18 cellular contexts compared by ENCODE assay signal in genomic region chr21:41827951-41828883, GRCh38. TPM values are rescaled to one million over a fixed set of nuclear protein-coding genes. Genes with fewer than 3 reads are reported as not detected.
DNase-seq lines count a peak whose midpoint lies in the region; ATAC-seq and TF ChIP-seq lines count a peak whose summit lies in the region.
"Had no signal": no experiment of that assay in that cellular context is flagged by ENCODE, and none has a peak within 500 bp of the region (broad histone marks: within the 10 kb centered on the region; RNA-seq: fewer than 3 reads in every experiment).

No MANE protein-coding gene starts in this region.

- H3K79me2 ChIP-seq in SK-N-SH (ENCODE audit: insufficient read depth) (no peaks in the 10 kb centered on the region), SU-DHL-6 (ENCODE audit: insufficient read depth, low read length) (peaks cover 59% of the 10 kb centered on the region)

- H3K9me3 ChIP-seq in SK-N-SH, result no peaks in the 10 kb centered on the region
- H3K9me3 ChIP-seq in MG63, result no peaks in the 10 kb centered on the region
- no peaks in the 10 kb centered on the region for H3K9me3 ChIP-seq in SU-DHL-6 (ENCODE audit: insufficient read depth, low read length)
- H3K9me3 ChIP-seq in spleen, result no peaks in the 10 kb centered on the region
- no peaks in the 10 kb centered on the region for H3K9me3 ChIP-seq in A673 (ENCODE audit: low read depth, low read length, poor library complexity, severe bottlenecking)
- H3K9me3 ChIP-seq: ovary, sigmoid colon, thoracic aorta had no signal

- CTCF ChIA-PET in SK-N-SH (lab: Yijun Ruan, JAX), result interaction anchor here (1.0 to 4.6 kb wide), 2 partner anchors 12 to 289 kb away, joined by 3 to 20 read pairs; no protein-coding TSS in a partner anchor
- CTCF ChIA-PET in A673 (lab: Charles Lee), result no interaction called here

- peak; percentile 61 for DNase-seq in SK-N-SH
- peak; percentile 26 for DNase-seq in MG63
- peak; percentile 70 for DNase-seq in spleen
- no peak for DNase-seq in A673 (ENCODE audit: low spot score)
- no peak for DNase-seq in LoVo (ENCODE audit: low spot score)
- DNase-seq in activated T-helper 1 cell treated with anti-CD3 and anti-CD28 coated beads, Interleukin-12 subunit alpha, Interleukin-12 subunit beta, Interleukin-2, Interleukin-4 antibody, amounts not matched to agents 30 ng/mL and 10 ng/mL and 1 ng/mL, durations not matched to agents 14 hours and 24 hours and 36 hours (ENCODE audit: low spot score), result no peak
- DNase-seq: DMS 273 treated with DMSO at 0.1 percent for 48 hours; NCI-H1694 treated with DMSO at 0.1 percent for 48 hours; NCI-H69; ovary; sigmoid colon; stimulated activated naive B cell treated with anti-CD40 and anti-IgM and Interleukin-4, amounts not matched to agents 10 μg/mL and 1 μg/mL and 100 μg/mL, for 72 hours; T-helper 9 cell had no signal

- H3K4me1 ChIP-seq in SK-N-SH (ENCODE audit: control insufficient read depth in 1 of 2, insufficient read depth in 2 of 2, low read depth in 1 of 2, low read length in 1 of 2) (no peaks in the 10 kb centered on the region), spleen (no peaks in the 10 kb centered on the region), A673 (ENCODE audit: insufficient read depth, low read length, poor library complexity, severe bottlenecking) (no peaks in the 10 kb centered on the region)
- H3K4me1 ChIP-seq: sigmoid colon had no signal

- no peaks in the 10 kb centered on the region for H3K36me3 ChIP-seq in SK-N-SH (replicated peaks in 1 of 2; ENCODE audit: control insufficient read depth in 1 of 2, insufficient read depth in 2 of 2, low read length in 1 of 2)
- H3K36me3 ChIP-seq in MG63, result peaks cover 13% of the 10 kb centered on the region
- peaks cover 11% of the 10 kb centered on the region for H3K36me3 ChIP-seq in SU-DHL-6 (ENCODE audit: low read length)
- H3K36me3 ChIP-seq in spleen, result peaks cover 0 to 77% (median 36%) of the 10 kb centered on the region in 6 donors
- no peaks in the 10 kb centered on the region for H3K36me3 ChIP-seq in A673 (ENCODE audit: insufficient read depth, low read length, poor library complexity, severe bottlenecking)
- H3K36me3 ChIP-seq: ovary had no signal

- H4K20me1 ChIP-seq in SK-N-SH (ENCODE audit: insufficient read depth), result no peaks in the 10 kb centered on the region
- peaks cover 14% of the 10 kb centered on the region; the same call in 1 of the 2 replicates for H4K20me1 ChIP-seq in SU-DHL-6 (ENCODE audit: low read depth, low read length)

- H3K27me3 ChIP-seq in SK-N-SH (ENCODE audit: insufficient read depth) (no peaks in the 10 kb centered on the region), MG63 (no peaks in the 10 kb centered on the region), SU-DHL-6 (ENCODE audit: low read length) (no peaks in the 10 kb centered on the region), spleen (replicated peaks in 1 of 7) (no peaks in the 10 kb centered on the region), A673 (replicated peaks; ENCODE audit: insufficient read depth, low read depth, low read length, poor library complexity) (no peaks in the 10 kb centered on the region)
- H3K27me3 ChIP-seq: ovary, sigmoid colon had no signal

- H3K4me3 ChIP-seq in SK-N-SH (ENCODE audit: low read depth in 2 of 2, low read length in 1 of 2), result no peak overlapping the region
- no peak overlapping the region for H3K4me3 ChIP-seq in MG63
- no peak overlapping the region for H3K4me3 ChIP-seq in SU-DHL-6 (ENCODE audit: insufficient read depth, low read length, poor library complexity, severe bottlenecking)
- H3K4me3 ChIP-seq in spleen, result no peak overlapping the region
- no peak overlapping the region for H3K4me3 ChIP-seq in A673 (ENCODE audit: low read depth, low read length, poor library complexity, severe bottlenecking)
- H3K4me3 ChIP-seq: ovary, sigmoid colon, thoracic aorta had no signal

- intact Hi-C loops in spleen (cut with DNase I; ENCODE audit: low total_unique reads) (no loop called here), A673 (cut with micrococcal nuclease; ENCODE audit: unreplicated experiment) (no loop called here)
- intact Hi-C loops in activated T-helper 1 cell treated with anti-CD3 and anti-CD28 coated beads, Interleukin-12 subunit alpha, Interleukin-12 subunit beta, Interleukin-2, Interleukin-4 antibody, amounts not matched to agents 30 ng/mL and 10 ng/mL and 1 ng/mL, durations not matched to agents 14 hours and 24 hours and 36 hours (cut with micrococcal nuclease), result no loop called here

- POLR2A ChIA-PET in SK-N-SH (lab: Yijun Ruan, JAX) (no interaction called here), A673 (lab: Charles Lee; ENCODE audit: low non-redundant PET) (no interaction called here)

- H2AFZ ChIP-seq in SK-N-SH (ENCODE audit: low read depth) (no peak overlapping the region), SU-DHL-6 (ENCODE audit: low read depth, low read length, severe bottlenecking) (no peak overlapping the region)

- TF ChIP-seq EP300 in SK-N-SH (IDR thresholded peaks at IDR 0.05; ENCODE audit: borderline replicate concordance in 1 of 2, low read depth in 1 of 2, low read length in 1 of 2), result no peak

- 94% methylated on average over 35 of the region's 42 CpGs for WGBS in SK-N-SH (ENCODE audit: low lambda C conversion rate)
- 88 to 91% (median 90%) methylated on average over 40 to 42 of the region's 42 CpGs for WGBS in spleen, 5 donors

- no peak for TF ChIP-seq RAD21 in SK-N-SH (IDR thresholded peaks at IDR 0.05; ENCODE audit: low read length)

- H3K9ac ChIP-seq in SK-N-SH (no peak overlapping the region), SU-DHL-6 (ENCODE audit: low read length) (no peak overlapping the region)

- H3F3A ChIP-seq in SK-N-SH (replicated peaks; ENCODE audit: insufficient read depth) (no peaks in the 10 kb centered on the region), SU-DHL-6 (ENCODE audit: insufficient read depth) (peaks cover 18% of the 10 kb centered on the region)

- no peaks in the 10 kb centered on the region for H3K36me3 Mint-ChIP-seq in activated T-helper 1 cell treated with anti-CD3 and anti-CD28 coated beads, Interleukin-12 subunit alpha, Interleukin-12 subunit beta, Interleukin-2, Interleukin-4 antibody, amounts not matched to agents 30 ng/mL and 10 ng/mL and 1 ng/mL, durations not matched to agents 14 hours and 24 hours and 36 hours (ENCODE audit: low read depth)

- TF ChIP-seq POLR2A in spleen (IDR thresholded peaks at IDR 0.05), result no peak

- BruUV-seq in A673 (replicated peaks; lab: Mats Ljungman, UMichigan), result no TSS peak

- H3K4me2 ChIP-seq in SK-N-SH (no peak overlapping the region), SU-DHL-6 (ENCODE audit: low read depth, low read length, poor library complexity, severe bottlenecking) (peak overlapping the region; percentile 1)

- H3K9me2 ChIP-seq in SK-N-SH (no peaks in the 10 kb centered on the region), SU-DHL-6 (replicated peaks; ENCODE audit: insufficient read depth, low read length) (no peaks in the 10 kb centered on the region)

- H3K27ac Mint-ChIP-seq in activated T-helper 1 cell treated with anti-CD3 and anti-CD28 coated beads, Interleukin-12 subunit alpha, Interleukin-12 subunit beta, Interleukin-2, Interleukin-4 antibody, amounts not matched to agents 30 ng/mL and 10 ng/mL and 1 ng/mL, durations not matched to agents 14 hours and 24 hours and 36 hours, result no peak overlapping the region
- H3K27ac Mint-ChIP-seq: CD14-positive monocyte; dendritic cell treated with granulocyte-macrophage colony-stimulating factor and Interleukin-4, amounts not matched to agents 40 ng/mL and 50 ng/mL, for 4 days; stimulated activated naive B cell treated with anti-CD40 and anti-IgM and Interleukin-4, amounts not matched to agents 10 μg/mL and 1 μg/mL and 100 μg/mL, for 72 hours had no signal

- H3K27me3 Mint-ChIP-seq in activated T-helper 1 cell treated with anti-CD3 and anti-CD28 coated beads, Interleukin-12 subunit alpha, Interleukin-12 subunit beta, Interleukin-2, Interleukin-4 antibody, amounts not matched to agents 30 ng/mL and 10 ng/mL and 1 ng/mL, durations not matched to agents 14 hours and 24 hours and 36 hours (ENCODE audit: insufficient read depth), result no peaks in the 10 kb centered on the region
- H3K27me3 Mint-ChIP-seq: dendritic cell treated with granulocyte-macrophage colony-stimulating factor and Interleukin-4, amounts not matched to agents 40 ng/mL and 50 ng/mL, for 4 days; stimulated activated naive B cell treated with anti-CD40 and anti-IgM and Interleukin-4, amounts not matched to agents 10 μg/mL and 1 μg/mL and 100 μg/mL, for 72 hours had no signal

- H3K4me1 Mint-ChIP-seq in activated T-helper 1 cell treated with anti-CD3 and anti-CD28 coated beads, Interleukin-12 subunit alpha, Interleukin-12 subunit beta, Interleukin-2, Interleukin-4 antibody, amounts not matched to agents 30 ng/mL and 10 ng/mL and 1 ng/mL, durations not matched to agents 14 hours and 24 hours and 36 hours (ENCODE audit: low read depth), result no peaks in the 10 kb centered on the region
- H3K4me1 Mint-ChIP-seq: CD14-positive monocyte had no signal

- no peak for ATAC-seq in SK-N-SH treated with all-trans-retinoic acid at 6 μM for 48 hours

- H3K27ac ChIP-seq in SK-N-SH (ENCODE audit: low read depth in 2 of 2, low read length in 1 of 2), result no peak overlapping the region
- peak overlapping the region; percentile 34 for H3K27ac ChIP-seq in SU-DHL-6 (ENCODE audit: low read depth, low read length)
- H3K27ac ChIP-seq in spleen, result no peak overlapping the region
- H3K27ac ChIP-seq in A673 (ENCODE audit: low read depth, low read length, poor library complexity, severe bottlenecking), result no peak overlapping the region
- H3K27ac ChIP-seq: ovary, sigmoid colon, thoracic aorta had no signal

- TF ChIP-seq CTCF in SK-N-SH (IDR thresholded peaks at IDR 0.05), result no peak
- TF ChIP-seq CTCF in SU-DHL-6 (IDR thresholded peaks at IDR 0.05; ENCODE audit: insufficient read depth, low read length, poor library complexity, severe bottlenecking), result no peak
- no peak for TF ChIP-seq CTCF in spleen (IDR thresholded peaks at IDR 0.05 in 8 of 11, conservative IDR thresholded peaks at IDR 0.05 in 3 of 11)
- no peak for TF ChIP-seq CTCF in A673 (conservative IDR thresholded peaks at IDR 0.05; ENCODE audit: low read depth, low read length)

- H3K9me3 Mint-ChIP-seq in activated T-helper 1 cell treated with anti-CD3 and anti-CD28 coated beads, Interleukin-12 subunit alpha, Interleukin-12 subunit beta, Interleukin-2, Interleukin-4 antibody, amounts not matched to agents 30 ng/mL and 10 ng/mL and 1 ng/mL, durations not matched to agents 14 hours and 24 hours and 36 hours, result no peaks in the 10 kb centered on the region
- H3K9me3 Mint-ChIP-seq: CD14-positive monocyte; dendritic cell treated with granulocyte-macrophage colony-stimulating factor and Interleukin-4, amounts not matched to agents 40 ng/mL and 50 ng/mL, for 4 days; stimulated activated naive B cell treated with anti-CD40 and anti-IgM and Interleukin-4, amounts not matched to agents 10 μg/mL and 1 μg/mL and 100 μg/mL, for 72 hours had no signal

- H3K4me3 Mint-ChIP-seq in activated T-helper 1 cell treated with anti-CD3 and anti-CD28 coated beads, Interleukin-12 subunit alpha, Interleukin-12 subunit beta, Interleukin-2, Interleukin-4 antibody, amounts not matched to agents 30 ng/mL and 10 ng/mL and 1 ng/mL, durations not matched to agents 14 hours and 24 hours and 36 hours, result no peak overlapping the region
- H3K4me3 Mint-ChIP-seq: CD14-positive monocyte; dendritic cell treated with granulocyte-macrophage colony-stimulating factor and Interleukin-4, amounts not matched to agents 40 ng/mL and 50 ng/mL, for 4 days; stimulated activated naive B cell treated with anti-CD40 and anti-IgM and Interleukin-4, amounts not matched to agents 10 μg/mL and 1 μg/mL and 100 μg/mL, for 72 hours had no signal

RNA-seq across cellular contexts. Expression of gene PRDM15, which starts 50.9 kb away (rescaled TPM):
- 6.6 and 7.0 TPM in 2 replicates for polyA plus RNA-seq in SK-N-SH (2012; rRNA removed)
- 2.5 and 3.0 TPM in 2 replicates for polyA plus RNA-seq in SK-N-SH (2012; cell fraction: cytosol; rRNA removed)
- polyA plus RNA-seq in SK-N-SH (2012; cell fraction: nucleus; rRNA removed), result 25.7 and 30.7 TPM in 2 replicates
- 3.3 and 7.8 TPM in 2 replicates for total RNA-seq in MG63 (2014; rRNA removed; shearing (Covaris generic); ENCODE audit: low replicate concordance)
- 10 to 100 TPM in 6 of 7 donors, 1 to 10 TPM in 1; 8.4 to 18.0 (median 12.2) TPM for total RNA-seq in spleen
- polyA plus RNA-seq in spleen, result 1 to 10 TPM; 4.4 to 6.5 (median 6.0) TPM
- 16.7 and 17.8 TPM in 2 replicates for total RNA-seq in A673 (2021)
- total RNA-seq in activated T-helper 1 cell treated with anti-CD3 and anti-CD28 coated beads, Interleukin-12 subunit alpha, Interleukin-12 subunit beta, Interleukin-2, Interleukin-4 antibody, amounts not matched to agents 30 ng/mL and 10 ng/mL and 1 ng/mL, durations not matched to agents 14 hours and 24 hours and 36 hours, result 18.1 and 18.4 TPM in 2 replicates

Comparison
In these comparisons a context has a peak if more than half of its experiments do, and no peak if none do; other contexts are left out.
1. DNase-seq: peak in SK-N-SH (single experiment), MG63 (single experiment) and spleen (single experiment); none in A673 (single experiment), LoVo (single experiment) and activated T-helper 1 cell treated with anti-CD3 and anti-CD28 coated beads, Interleukin-12 subunit alpha, Interleukin-12 subunit beta, Interleukin-2, Interleukin-4 antibody, amounts not matched to agents 30 ng/mL and 10 ng/mL and 1 ng/mL, durations not matched to agents 14 hours and 24 hours and 36 hours (single experiment).